28 cellular contexts compared by ENCODE assay signal in the genomic region with DNA sequence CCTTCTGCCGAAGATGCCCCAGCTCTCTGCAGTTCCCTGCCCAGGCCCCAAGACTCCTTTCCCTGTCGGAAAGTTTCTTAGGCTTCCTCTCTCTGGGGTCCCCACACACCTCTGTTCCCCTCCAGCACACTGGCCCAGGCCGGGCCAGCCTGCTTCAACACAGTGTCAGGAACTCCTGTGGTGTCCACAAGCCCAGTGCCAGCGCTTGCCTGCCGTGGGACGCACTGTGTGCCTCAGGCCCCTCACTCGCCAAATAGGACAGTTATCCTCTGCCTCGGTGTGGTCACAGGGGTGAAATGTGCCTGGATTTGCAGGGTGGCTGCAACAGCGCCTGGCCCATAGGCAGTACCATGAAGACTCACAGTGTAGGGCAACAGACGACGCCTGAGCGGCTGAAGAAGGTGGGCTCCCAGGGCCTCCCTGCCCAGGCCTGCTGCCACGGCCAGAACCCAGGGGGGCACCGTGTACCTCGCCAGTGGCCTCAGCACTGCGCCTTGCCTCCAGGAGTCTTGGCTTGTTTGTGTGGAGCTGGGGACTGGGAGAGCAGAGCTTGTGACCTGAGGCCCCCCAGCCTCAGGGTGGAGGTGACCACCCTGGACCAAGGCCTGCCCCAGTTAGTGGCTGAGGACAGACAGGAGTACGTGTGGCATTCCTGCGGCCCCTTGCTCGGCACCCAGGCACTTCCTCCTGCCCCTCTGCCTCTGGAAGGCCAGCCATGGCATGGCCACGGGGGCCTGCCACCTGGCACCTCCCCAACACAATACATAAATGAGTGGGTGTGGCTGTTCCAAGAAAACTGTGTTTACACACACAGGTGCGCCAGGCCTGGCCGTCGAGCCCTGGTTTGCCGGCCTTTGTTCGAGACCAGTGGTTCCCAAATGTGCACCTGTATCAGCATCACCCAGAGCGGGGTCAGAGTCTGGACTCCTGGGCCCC. TPM values are rescaled to one million over a fixed set of nuclear protein-coding genes. Genes with fewer than 3 reads are reported as not detected.
A peak's percentile ranks its signal among the peaks of the same experiment; 100 is the strongest.
DNase-seq lines count a peak whose midpoint lies in the region; TF ChIP-seq lines count a peak whose summit lies in the region.
"Had no signal": no experiment of that assay in that cellular context is flagged by ENCODE, and none has a peak within 500 bp of the region (broad histone marks: within the 10 kb centered on the region; RNA-seq: fewer than 3 reads in every experiment).

No MANE protein-coding gene starts in this region.

- peaks cover 20 to 49% (median 49%) of the 10 kb centered on the region in 4 donors for H3K4me1 ChIP-seq in stomach
- H3K4me1 ChIP-seq: HAP-1 had no signal

- 72 to 91% (median 75%) methylated on average over 15 to 26 of the region's 26 CpGs for WGBS in stomach, 5 donors

- peak overlapping the region in 2 of 5 donors; percentile 27 to 67 for H3K27ac ChIP-seq in stomach
- H3K27ac ChIP-seq: cardiac muscle cell had no signal

- DNase-seq in NCI-H345 (lab: John Stamatoyannopoulos, UW) = peak; percentile 25
- no peak for DNase-seq in NCI-H345 treated with DMSO at 0.1 percent for 48 hours (lab: John Stamatoyannopoulos, UW; ENCODE audit: unreplicated experiment)
- peak; percentile 94 for DNase-seq in NCI-H69 (lab: John Stamatoyannopoulos, UW)
- peak; percentile 3 for DNase-seq in hepatic stellate cell (ENCODE audit: low spot score)
- peak; percentile 85 for DNase-seq in stomach
- no peak for DNase-seq in NCI-H2171 treated with DMSO at 0.1 percent for 48 hours (lab: John Stamatoyannopoulos, UW)
- no peak for DNase-seq in NCI-H2029 (lab: John Stamatoyannopoulos, UW)
- no peak for DNase-seq in HuH-7.5 (ENCODE audit: low spot score)
- DNase-seq: activated CD4-positive, alpha-beta T cell treated with anti-CD3 and anti-CD28 coated beads for 36 hours; activated naive CD4-positive, alpha-beta T cell treated with anti-CD3 and anti-CD28 coated beads, Interleukin-2, amount 10 ng/mL, durations not matched to agents 7 days and 5 days; amygdala; Caco-2; DMS79 treated with DMSO at 0.1 percent for 48 hours; Kasumi-1; NCI-H187 treated with DMSO at 0.1 percent for 48 hours; NCI-H510A; stimulated activated CD8-positive, alpha-beta memory T cell treated with anti-CD3 and anti-CD28 coated beads, Interleukin-4, amount 100 ng/mL, for 48 hours; T-helper 2 cell; trophoblast cell had no signal

- TF ChIP-seq CTCF in stomach (IDR thresholded peaks at IDR 0.05) = no peak

- no peak for TF ChIP-seq EP300 in stomach (IDR thresholded peaks at IDR 0.05)

- intact Hi-C loops in stomach (cut with DNase I; ENCODE audit: low total_unique reads) = no loop called here

- H3K4me3 ChIP-seq in stomach = no peak overlapping the region
- H3K4me3 ChIP-seq: cardiac muscle cell, HAP-1, lung had no signal

- no peaks in the 10 kb centered on the region for H3K36me3 ChIP-seq in stomach
- H3K36me3 ChIP-seq: cardiac muscle cell, HAP-1 had no signal

- H3K9me3 ChIP-seq in stomach = no peaks in the 10 kb centered on the region
- H3K9me3 ChIP-seq: Caco-2, HAP-1, SK-N-SH had no signal

- peaks cover 0 to 27% (median 5%) of the 10 kb centered on the region in 3 donors for H3K27me3 ChIP-seq in stomach
- H3K27me3 ChIP-seq: cardiac muscle cell had no signal

- TF ChIP-seq POLR2A in stomach (IDR thresholded peaks at IDR 0.05) = no peak

RNA-seq across cellular contexts. Expression of a gene that starts 4.7 kb away (rescaled TPM):
- total RNA-seq in stomach = 10 to 100 TPM in 1 of 5 donors, 1 to 10 TPM in 2, under 1 TPM in 1, not detected in 1; 0.58 to 10.7 (median 5.3) TPM
- polyA plus RNA-seq in stomach = 1 to 10 TPM in 2 of 3 donors, under 1 TPM in 1; 0.12 to 5.5 (median 4.4) TPM
- total RNA-seq: activated CD4-positive, alpha-beta T cell treated with anti-CD3 and anti-CD28 coated beads for 36 hours; activated T-helper 1 cell treated with anti-CD3 and anti-CD28 coated beads, Interleukin-12 subunit alpha, Interleukin-12 subunit beta, Interleukin-2, Interleukin-4 antibody, amounts not matched to agents 30 ng/mL and 10 ng/mL and 1 ng/mL, durations not matched to agents 14 hours and 24 hours and 36 hours; Caco-2; glomerular endothelial cell; kidney epithelial cell; pulmonary artery endothelial cell; RPMI7951 had no signal
- polyA plus RNA-seq: SK-N-SH had no signal

RNA-seq across cellular contexts. Expression of a gene that starts 57.6 kb away (rescaled TPM):
- total RNA-seq in stomach = 10 to 100 TPM in 1 of 5 donors, 1 to 10 TPM in 3, under 1 TPM in 1; 0.89 to 21.7 (median 2.8) TPM
- polyA plus RNA-seq in stomach = 1 to 10 TPM in 2 of 3 donors, under 1 TPM in 1; 0.65 to 1.8 (median 1.2) TPM
- total RNA-seq: RPMI7951 had no signal

Comparison
In these comparisons a context has a peak if more than half of its experiments do, and no peak if none do; other contexts are left out.
1. DNase-seq: peak in NCI-H345 (single experiment), NCI-H69 (single experiment), hepatic stellate cell (single experiment) and stomach (single experiment); none in NCI-H345 treated with DMSO at 0.1 percent for 48 hours (single experiment), NCI-H2171 treated with DMSO at 0.1 percent for 48 hours (single experiment), NCI-H2029 (single experiment) and HuH-7.5 (single experiment).